Comparison of ENCODE assay signal across 8 cellular contexts in genomic region chr5:76403713-76403962, GRCh38. TPM values are rescaled to one million over a fixed set of nuclear protein-coding genes. Genes with fewer than 3 reads are reported as not detected.
DNase-seq lines count a peak whose midpoint lies in the region; ATAC-seq, FAIRE-seq and TF ChIP-seq lines count a peak whose summit lies in the region.

No MANE protein-coding gene starts in this region.

- no peak overlapping the region for H4K91ac ChIP-seq in mesenchymal stem cell (ENCODE audit: low read length)

- no peak overlapping the region for H2AK5ac ChIP-seq in mesenchymal stem cell (ENCODE audit: low read length, severe bottlenecking)

- TF ChIP-seq POLR2A in A549 (IDR thresholded peaks at IDR 0.05; ENCODE audit: low read length) (no peak), HCT116 (IDR thresholded peaks at IDR 0.05; ENCODE audit: borderline replicate concordance, extremely low read depth, insufficient read depth, insufficient read length) (no peak), K562 (conservative IDR thresholded peaks at IDR 0.05) (no peak)

- H2AFZ ChIP-seq in HCT116 (ENCODE audit: low read depth, low read length, poor library complexity, severe bottlenecking) (peak overlapping the region; percentile 94), K562 (ENCODE audit: low read depth, low read length) (peak overlapping the region; percentile 89), mesenchymal stem cell (ENCODE audit: low read depth, low read length) (no peak overlapping the region)

- BruUV-seq in HCT116 (replicated peaks; lab: Mats Ljungman, UMichigan) = no TSS peak
- no TSS peak for BruUV-seq in K562 (replicated peaks; lab: Mats Ljungman, UMichigan)

- RAD21 ChIA-PET in HCT116 (lab: Charles Lee; ENCODE audit: low non-redundant PET in 1 of 2, low total read pairs in 2 of 2, uncharacterized antibody in 2 of 2, unreplicated experiment in 2 of 2) = no interaction called here

- H2BK12ac ChIP-seq in mesenchymal stem cell (ENCODE audit: low read length in 2 of 2) = no peak overlapping the region

- H3K23ac ChIP-seq in mesenchymal stem cell (ENCODE audit: low read length in 2 of 2) = peak overlapping the region in 1 of 2 experiments; percentile 93

- peaks cover 14% of the 10 kb centered on the region; the same call in 1 of the 2 replicates for H3K27me3 ChIP-seq in HCT116 (ENCODE audit: insufficient read depth, low read length)
- H3K27me3 ChIP-seq in K562 (ENCODE audit: control insufficient read depth in 2 of 2, insufficient read depth in 2 of 2, low read length in 2 of 2) = no peaks in the 10 kb centered on the region; a peak in 1 of 5 replicates
- peaks cover 57 to 77% of the 10 kb centered on the region in 2 experiments for H3K27me3 ChIP-seq in mesenchymal stem cell (ENCODE audit: control insufficient read depth in 1 of 2, insufficient read depth in 1 of 2, low read length in 2 of 2)

- H3K27ac ChIP-seq in A549 (peak overlapping the region; percentile 71 to 86), HCT116 (ENCODE audit: low read depth, low read length) (no peak overlapping the region; the same call in 1 of the 2 replicates), K562 (ENCODE audit: extremely low read depth, low read depth, low read length) (peak overlapping the region; percentile 91), mesenchymal stem cell (ENCODE audit: low read length, poor library complexity, severe bottlenecking) (no peak overlapping the region)

- H3K79me2 ChIP-seq in HCT116 (ENCODE audit: insufficient read depth, low read length) (no peaks in the 10 kb centered on the region), K562 (ENCODE audit: control insufficient read depth, insufficient read depth, low read length) (peaks cover 19% of the 10 kb centered on the region; the same call in 2 of the 3 replicates)

- peak; percentile 38 to 42 for DNase-seq in A549 (ENCODE audit: low read depth in 1 of 2, low spot score in 1 of 2)
- no peak for DNase-seq in HCT116 (ENCODE audit: low read depth, low spot score)
- no peak for DNase-seq in K562 (ENCODE audit: extremely low read depth in 1 of 4, low spot score in 3 of 4)
- DNase-seq in mesenchymal stem cell = no peak
- DNase-seq in urothelium cell line (ENCODE audit: low spot score) = no peak

- no peaks in the 10 kb centered on the region for H3K9me2 ChIP-seq in HCT116 (ENCODE audit: insufficient read depth)

- 4% methylated on average over 7 of the region's 19 CpGs for WGBS in A549 (ENCODE audit: missing lambda C conversion rate)
- 0% methylated on average over 9 of the region's 19 CpGs for WGBS in K562 (ENCODE audit: insufficient coverage, low coverage, missing lambda C conversion rate)
- WGBS in mesenchymal stem cell = 4% methylated on average over 9 of the region's 19 CpGs

- H2BK120ac ChIP-seq in mesenchymal stem cell (ENCODE audit: low read depth, low read length) = no peak overlapping the region

- no peak overlapping the region for H4K8ac ChIP-seq in mesenchymal stem cell (ENCODE audit: low read length)

- ATAC-seq in A549 (peak; percentile 69 to 72), HCT116 (peak; percentile 28), K562 (peak; percentile 67), HG03520 (IDR thresholded peaks at IDR 0.05; ENCODE audit: unreplicated experiment) (no peak), HG02571 (IDR thresholded peaks at IDR 0.05; ENCODE audit: unreplicated experiment) (no peak)
- ATAC-seq in activated CD4-positive, CD25-positive, alpha-beta regulatory T cell treated with anti-CD3 and anti-CD28 coated beads, Interleukin-2, amount 50 U/mL, for 24 hours = no peak

- no peak overlapping the region for H3K18ac ChIP-seq in mesenchymal stem cell (ENCODE audit: low read depth in 1 of 2, low read length in 2 of 2)

- H3K79me1 ChIP-seq in mesenchymal stem cell (replicated peaks; ENCODE audit: low read length, poor library complexity, severe bottlenecking) = no peaks in the 10 kb centered on the region

- H3K9me3 ChIP-seq in A549 (no peaks in the 10 kb centered on the region), HCT116 (ENCODE audit: control insufficient read depth in 1 of 2, insufficient read depth in 1 of 2, low read depth in 1 of 2, low read length in 2 of 2) (no peaks in the 10 kb centered on the region), K562 (replicated peaks; ENCODE audit: control insufficient read depth, insufficient read depth, low read depth, low read length) (no peaks in the 10 kb centered on the region), mesenchymal stem cell (ENCODE audit: control insufficient read depth, low read length) (no peaks in the 10 kb centered on the region)

- H3K4ac ChIP-seq in mesenchymal stem cell (ENCODE audit: low read depth in 1 of 2, low read length in 2 of 2) = no peak overlapping the region

- intact Hi-C loops in HCT116 (cut with micrococcal nuclease) = loop anchor here (2.0 kb wide), 1 partner anchor 141 kb away; no protein-coding TSS in a partner anchor
- intact Hi-C loops in K562 (cut with micrococcal nuclease) = loop anchor here (1.0 to 5.0 kb wide), 5 partner anchors 41 to 179 kb away; no protein-coding TSS in a partner anchor

- H3K14ac ChIP-seq in mesenchymal stem cell (ENCODE audit: low read length in 2 of 2) = peak overlapping the region in 1 of 2 experiments; percentile 48

- no peaks in the 10 kb centered on the region for H3K36me3 ChIP-seq in HCT116 (ENCODE audit: control insufficient read depth in 1 of 2, insufficient read depth in 2 of 2, low read length in 2 of 2)
- no peaks in the 10 kb centered on the region for H3K36me3 ChIP-seq in K562 (ENCODE audit: control insufficient read depth, insufficient read depth, low read length)
- no peaks in the 10 kb centered on the region for H3K36me3 ChIP-seq in mesenchymal stem cell (ENCODE audit: control insufficient read depth in 1 of 2, insufficient read depth in 2 of 2, low read depth in 1 of 2, low read length in 2 of 2)

- peak; percentile 21 to 44; a peak in 1 of 5 replicates for TF ChIP-seq RAD21 in A549 (conservative IDR thresholded peaks at IDR 0.05 in 1 of 2, IDR thresholded peaks at IDR 0.05 in 1 of 2)
- TF ChIP-seq RAD21 in HCT116 (IDR thresholded peaks at IDR 0.05; ENCODE audit: low read depth) = no peak
- TF ChIP-seq RAD21 in K562 (CRISPR knock-in tag; conservative IDR thresholded peaks at IDR 0.05 in 1 of 2, IDR thresholded peaks at IDR 0.05 in 1 of 2) = peak; percentile 31 to 67; a peak in 2 of 4 replicates

- in situ Hi-C loops in K562 (cut with MboI) = no loop called here

- H2BK15ac ChIP-seq in mesenchymal stem cell (ENCODE audit: low read depth, poor library complexity, severe bottlenecking) = no peak overlapping the region

- CTCF ChIA-PET in A549 (lab: Yijun Ruan, JAX) = interaction anchor here (0.5 to 6.3 kb wide), 36 partner anchors 10 to 613 kb away, joined by 3 to 54 read pairs (median 5); no protein-coding TSS in a partner anchor
- CTCF ChIA-PET in HCT116 (lab: Charles Lee) = interaction anchor here (0.9 kb wide), 1 partner anchor 180 kb away, joined by 3 read pairs; no protein-coding TSS in a partner anchor
- CTCF ChIA-PET in K562 (lab: Yijun Ruan, JAX; ENCODE audit: low intra/inter-chr PET ratio) = interaction anchor here (0.6 to 2.5 kb wide), 5 partner anchors 66 to 693 kb away, joined by 3 to 19 read pairs (median 4); no protein-coding TSS in a partner anchor

- FAIRE-seq in A549 (lab: Jason Lieb, UNC) (no peak), K562 (lab: Jason Lieb, UNC) (no peak), urothelium cell line (lab: Jason Lieb, UNC) (no peak)

- no peak for TF ChIP-seq CTCF in A549 (IDR thresholded peaks at IDR 0.05)
- no peak; a peak in 1 of 6 replicates for TF ChIP-seq CTCF in HCT116 (IDR thresholded peaks at IDR 0.05 in 2 of 3, conservative IDR thresholded peaks at IDR 0.05 in 1 of 3; ENCODE audit: borderline replicate concordance in 1 of 3, insufficient read depth in 1 of 3, low read depth in 2 of 3, low read length in 2 of 3)
- TF ChIP-seq CTCF in K562 (IDR thresholded peaks at IDR 0.05 in 2 of 3, conservative IDR thresholded peaks at IDR 0.05 in 1 of 3; ENCODE audit: insufficient read depth in 2 of 3, low read depth in 1 of 3, low read length in 3 of 3) = peak; percentile 43 to 47 (median 45); a peak in 4 of 6 replicates

- H4K20me1 ChIP-seq in HCT116 (ENCODE audit: insufficient read depth) (no peaks in the 10 kb centered on the region), K562 (replicated peaks; ENCODE audit: control insufficient read depth, insufficient read depth, low read length) (peaks cover 6% of the 10 kb centered on the region; the same call in 1 of the 2 replicates)

- H2BK5ac ChIP-seq in mesenchymal stem cell (ENCODE audit: low read depth, low read length, poor library complexity, severe bottlenecking) = no peak overlapping the region

- H3K4me3 ChIP-seq in A549 = peak overlapping the region; percentile 70
- peak overlapping the region; percentile 52 to 66 for H3K4me3 ChIP-seq in HCT116 (replicated peaks in 1 of 2; ENCODE audit: low read depth in 1 of 2, low read length in 2 of 2)
- peak overlapping the region; percentile 72 for H3K4me3 ChIP-seq in K562
- peak overlapping the region; percentile 67 to 77 for H3K4me3 ChIP-seq in mesenchymal stem cell (ENCODE audit: insufficient read depth in 1 of 2, low read depth in 1 of 2, low read length in 2 of 2)

- no peaks in the 10 kb centered on the region for H3K9me1 ChIP-seq in K562 (ENCODE audit: control insufficient read depth, insufficient read depth, low read length)

- peak overlapping the region; percentile 90 for H3K4me2 ChIP-seq in A549
- peak overlapping the region; percentile 99 for H3K4me2 ChIP-seq in HCT116 (ENCODE audit: low read length)
- H3K4me2 ChIP-seq in K562 (ENCODE audit: insufficient read depth, low read length) = peak overlapping the region; percentile 78
- H3K4me2 ChIP-seq in mesenchymal stem cell (ENCODE audit: low read length, poor library complexity, severe bottlenecking) = peak overlapping the region; percentile 98

- no peak for TF ChIP-seq EP300 in A549 (IDR thresholded peaks at IDR 0.05)
- no peak for TF ChIP-seq EP300 in K562 (IDR thresholded peaks at IDR 0.05; ENCODE audit: low read length)

- peaks cover 10% of the 10 kb centered on the region; the same call in 2 of the 3 replicates for H3K4me1 ChIP-seq in A549
- H3K4me1 ChIP-seq in HCT116 (ENCODE audit: control insufficient read depth in 1 of 2, insufficient read depth in 2 of 2, low read length in 2 of 2) = peaks cover 5 to 19% of the 10 kb centered on the region in 2 experiments; a peak in 2 of 4 replicates
- H3K4me1 ChIP-seq in K562 (replicated peaks in 1 of 2; ENCODE audit: control insufficient read depth in 2 of 2, insufficient read depth in 2 of 2, low read length in 2 of 2) = peaks cover 25 to 31% of the 10 kb centered on the region in 2 experiments
- H3K4me1 ChIP-seq in mesenchymal stem cell (ENCODE audit: control insufficient read depth, insufficient read depth, low read depth, low read length) = peaks cover 17% of the 10 kb centered on the region

- H3K9ac ChIP-seq in HCT116 (ENCODE audit: low read length) (no peak overlapping the region; the same call in 1 of the 2 replicates), K562 (ENCODE audit: insufficient read depth in 1 of 2, low read depth in 2 of 2, low read length in 2 of 2) (peak overlapping the region; percentile 76 to 93), mesenchymal stem cell (ENCODE audit: low read length) (no peak overlapping the region)

- POLR2A ChIA-PET in A549 (lab: Yijun Ruan, JAX) = interaction anchor here (0.7 kb wide), 1 partner anchor 410 kb away, joined by 3 read pairs; no protein-coding TSS in a partner anchor
- POLR2A ChIA-PET in HCT116 (lab: Charles Lee) = no interaction called here
- POLR2A ChIA-PET in K562 (lab: Yijun Ruan, JAX) = interaction anchor here (0.6 to 2.1 kb wide), 5 partner anchors 10 to 208 kb away, joined by 3 to 7 read pairs (median 4); no protein-coding TSS in a partner anchor

RNA-seq across cellular contexts. Expression of gene IQGAP2, which starts 0.6 kb away (rescaled TPM):
- 8.8 and 10.1 TPM in 2 replicates for polyA plus RNA-seq in A549 (2011; rRNA removed)
- polyA plus RNA-seq in A549 (2012; cell fraction: cytosol; rRNA removed) = 0.53 and 0.54 TPM in 2 replicates
- 0.49 and 0.72 TPM in 2 replicates for polyA plus RNA-seq in A549 (2012; cell fraction: nucleus; rRNA removed)
- polyA plus RNA-seq in A549 (2017; fragmentation: RNase III; extraction: RNeasy Plus Mini Kit Qiagen cat#74134 plus additional on column Dnase treatment) = 3.1 to 5.3 TPM (median 4.9 TPM) in 3 replicates
- 9.6 and 11.1 TPM in 2 replicates for polyA minus RNA-seq in A549 (2011; rRNA and poly(A)+ RNA removed)
- 2.0 TPM for total RNA-seq in HCT116 (2021; ENCODE audit: unreplicated experiment)
- polyA plus RNA-seq in HCT116 (2012) = 0.60 and 0.99 TPM in 2 replicates
- total RNA-seq in K562 (2011; cell fraction: chromatin; rRNA removed; ENCODE audit: low replicate concordance) = 17.5 and 60.7 TPM in 2 replicates
- 8.0 and 11.2 TPM in 2 replicates for total RNA-seq in K562 (2011; cell fraction: nucleolus; rRNA removed)
- total RNA-seq in K562 (2011; cell fraction: nucleoplasm; rRNA removed) = 14.3 and 24.7 TPM in 2 replicates
- 13.6 and 15.6 TPM in 2 replicates for total RNA-seq in K562 (2014; rRNA removed)
- 19.6 and 20.4 TPM in 2 replicates for total RNA-seq in K562 (2014; rRNA removed; fragmentation: Illumina TruSeq; extraction: Trizol)
- total RNA-seq in K562 (2015; rRNA removed; fragmentation: Illumina TruSeq; extraction: Trizol) = 19.4 and 20.6 TPM in 2 replicates
- 15.0 and 17.4 TPM in 2 replicates for total RNA-seq in K562 (2021)
- polyA plus RNA-seq in K562 (2011; rRNA removed) = 16.5 and 20.0 TPM in 2 replicates
- 5.8 and 9.8 TPM in 2 replicates for polyA plus RNA-seq in K562 (2011; cell fraction: cytosol; rRNA removed)
- 10.4 and 16.0 TPM in 2 replicates for polyA plus RNA-seq in K562 (2011; cell fraction: nucleus; rRNA removed)
- 15.0 and 19.7 TPM in 2 replicates for polyA plus RNA-seq in K562 (2012)
- 16.0 and 23.2 TPM in 2 replicates for polyA plus RNA-seq in K562 (2014; fragmentation: Illumina TruSeq; extraction: Trizol)
- polyA plus RNA-seq in K562 (2014; fragmentation: Nextera tagmentation; extraction: Ambion mirVana) = 1 to 10 TPM; 8.7 to 8.8 TPM
- polyA plus RNA-seq in K562 (2014; rRNA removed) = 9.8 and 13.5 TPM in 2 replicates
- polyA minus RNA-seq in K562 (2011; rRNA and poly(A)+ RNA removed) = 34.7 and 48.2 TPM in 2 replicates
- polyA minus RNA-seq in K562 (2011; cell fraction: cytosol; rRNA and poly(A)+ RNA removed) = 18.4 and 29.9 TPM in 2 replicates
- 12.9 and 26.5 TPM in 2 replicates for polyA minus RNA-seq in K562 (2011; cell fraction: nucleus; rRNA and poly(A)+ RNA removed)
- 2.2 TPM for polyA plus RNA-seq in mesenchymal stem cell (2013, experiment 1 of 2)
- polyA plus RNA-seq in mesenchymal stem cell (2013, experiment 2 of 2) = 2.3 TPM

Comparison
In these comparisons a context has a peak if more than half of its experiments do, and no peak if none do; other contexts are left out.
1. ATAC-seq: peak in A549 (2 of 2), HCT116 (single experiment) and K562 (single experiment); none in HG03520 (single experiment), activated CD4-positive, CD25-positive, alpha-beta regulatory T cell treated with anti-CD3 and anti-CD28 coated beads, Interleukin-2, amount 50 U/mL, for 24 hours (0 of 2) and HG02571 (single experiment).
2. DNase-seq: peak in A549 (2 of 2); none in HCT116 (single experiment), K562 (0 of 4), mesenchymal stem cell (single experiment) and urothelium cell line (single experiment).
3. H3K27ac ChIP-seq: peak in A549 (2 of 2) and K562 (single experiment); none in HCT116 (single experiment) and mesenchymal stem cell (single experiment).
4. CTCF ChIP-seq: peak in K562 (3 of 3); none in A549 (single experiment) and HCT116 (0 of 3).
5. H3K9ac ChIP-seq: peak in K562 (2 of 2); none in HCT116 (single experiment) and mesenchymal stem cell (single experiment).
6. Of the 35 proteins assayed by ChIP-seq in both K562 and A549: peak only in K562: CTCF and SMC3; only in A549: HDAC2; in both: RAD21; in neither: 31.
7. Peak in every context shown above with its lines, with median percentiles within 50 percentile points of each other: H3K4me2 ChIP-seq and H3K4me3 ChIP-seq.